ENCODE assay signal across 11 cellular contexts in genomic region chr10:132294196-132294520, GRCh38. TPM values are rescaled to one million over a fixed set of nuclear protein-coding genes. Genes with fewer than 3 reads are reported as not detected.
A peak's percentile ranks its signal among the peaks of the same experiment; 100 is the strongest.
DNase-seq lines count a peak whose midpoint lies in the region; ATAC-seq and TF ChIP-seq lines count a peak whose summit lies in the region.
"Had no signal": no experiment of that assay in that cellular context is flagged by ENCODE, and none has a peak within 500 bp of the region (broad histone marks: within the 10 kb centered on the region; RNA-seq: fewer than 3 reads in every experiment).

No MANE protein-coding gene starts in this region.

- H3K27ac Mint-ChIP-seq in endodermal cell: no peak overlapping the region
- peak overlapping the region; percentile 88 for H3K27ac Mint-ChIP-seq in neural crest cell (ENCODE audit: unreplicated experiment)

- 68% methylated on average over 9 of the region's 9 CpGs for WGBS in right cardiac atrium
- 84% methylated on average over 5 to 9 of the region's 9 CpGs for WGBS in endodermal cell (ENCODE audit: insufficient coverage in 1 of 2, insufficient read length in 1 of 2), 2 experiments

- H3K4me1 Mint-ChIP-seq in endodermal cell: no peaks in the 10 kb centered on the region
- peaks cover 19% of the 10 kb centered on the region for H3K4me1 Mint-ChIP-seq in neural crest cell

- H3K27ac ChIP-seq in left ventricle myocardium inferior (replicated peaks) (no peak overlapping the region), right cardiac atrium (ENCODE audit: low read length) (no peak overlapping the region), endodermal cell (ENCODE audit: low read depth, low read length) (no peak overlapping the region)
- H3K27ac ChIP-seq: GM23248 had no signal

- no peak for ATAC-seq in right cardiac atrium
- no peak for ATAC-seq in GM19395 (IDR thresholded peaks at IDR 0.05; ENCODE audit: unreplicated experiment)

- H3K4me3 ChIP-seq in left ventricle myocardium inferior (no peak overlapping the region), right cardiac atrium (ENCODE audit: low read length) (no peak overlapping the region), endodermal cell (ENCODE audit: low read length) (no peak overlapping the region)
- H3K4me3 ChIP-seq: GM23248 had no signal

- H3K4me3 Mint-ChIP-seq in endodermal cell (no peak overlapping the region), neural crest cell (no peak overlapping the region)

- no peaks in the 10 kb centered on the region for H3K36me3 Mint-ChIP-seq in endodermal cell (ENCODE audit: low read depth)
- H3K36me3 Mint-ChIP-seq in neural crest cell (ENCODE audit: low read depth): no peaks in the 10 kb centered on the region

- H3K27me3 ChIP-seq in left ventricle myocardium inferior (ENCODE audit: low read depth) (peaks cover 18% of the 10 kb centered on the region), right cardiac atrium (ENCODE audit: control insufficient read depth, insufficient read depth) (no peaks in the 10 kb centered on the region), endodermal cell (ENCODE audit: control insufficient read depth, insufficient read depth, low read length, poor library complexity, severe bottlenecking) (no peaks in the 10 kb centered on the region)

- DNase-seq in left ventricle myocardium inferior: peak; percentile 7
- no peak for DNase-seq in right cardiac atrium
- DNase-seq in endodermal cell: peak; percentile 51
- DNase-seq in neural crest cell (ENCODE audit: low read depth, low spot score): no peak
- no peak for DNase-seq in NCI-H2107 treated with DMSO at 0.1 percent for 48 hours (lab: John Stamatoyannopoulos, UW; ENCODE audit: unreplicated experiment)
- no peak for DNase-seq in AML-193 (lab: John Stamatoyannopoulos, UW)
- DNase-seq: DMS79 treated with DMSO at 0.1 percent for 48 hours, GM23248, KBM-7, NCI-H446 treated with DMSO at 0.1 percent for 48 hours had no signal

- H3K9ac ChIP-seq in endodermal cell (ENCODE audit: extremely low read depth, low read length, poor library complexity, severe bottlenecking): no peak overlapping the region
- H3K9ac ChIP-seq: GM23248 had no signal

- TF ChIP-seq CTCF in left ventricle myocardium inferior (IDR thresholded peaks at IDR 0.05; ENCODE audit: borderline replicate concordance): no peak
- TF ChIP-seq CTCF in endodermal cell (conservative IDR thresholded peaks at IDR 0.05): no peak
- no peak for TF ChIP-seq CTCF in neural crest cell (conservative IDR thresholded peaks at IDR 0.05)

- H3K36me3 ChIP-seq in left ventricle myocardium inferior: no peaks in the 10 kb centered on the region
- no peaks in the 10 kb centered on the region for H3K36me3 ChIP-seq in endodermal cell (ENCODE audit: control insufficient read depth, insufficient read depth, low read length)

- H3K9me3 Mint-ChIP-seq in endodermal cell (no peaks in the 10 kb centered on the region), neural crest cell (no peaks in the 10 kb centered on the region)

- H3K4me1 ChIP-seq in left ventricle myocardium inferior: peaks cover 9% of the 10 kb centered on the region
- no peaks in the 10 kb centered on the region for H3K4me1 ChIP-seq in right cardiac atrium (ENCODE audit: control insufficient read depth, insufficient read depth, low read length)
- no peaks in the 10 kb centered on the region for H3K4me1 ChIP-seq in endodermal cell (ENCODE audit: control insufficient read depth, insufficient read depth, low read length)

- intact Hi-C loops in left ventricle myocardium inferior (cut with micrococcal nuclease): no loop called here
- intact Hi-C loops in right cardiac atrium (cut with DNase I): no loop called here

- H3K9me3 ChIP-seq in left ventricle myocardium inferior (replicated peaks) (peaks cover 10% of the 10 kb centered on the region), right cardiac atrium (ENCODE audit: control insufficient read depth, low read length) (no peaks in the 10 kb centered on the region), endodermal cell (ENCODE audit: control insufficient read depth, low read length) (no peaks in the 10 kb centered on the region)

- H3K27me3 Mint-ChIP-seq in endodermal cell (ENCODE audit: insufficient read depth) (no peaks in the 10 kb centered on the region), neural crest cell (ENCODE audit: low read depth) (peaks cover 2% of the 10 kb centered on the region)

RNA-seq across cellular contexts. Expression of gene STK32C, which starts 13.6 kb away (rescaled TPM):
- 4.4 TPM for total RNA-seq in left ventricle myocardium inferior
- total RNA-seq in right cardiac atrium: 1 to 10 TPM; 5.7 to 7.3 (median 6.7) TPM
- polyA plus RNA-seq in right cardiac atrium: 6.9 TPM
- 1 to 10 TPM; 8.4 to 9.9 TPM for total RNA-seq in endodermal cell
- polyA plus RNA-seq in endodermal cell (2013, experiment 1 of 2): 20.9 TPM
- polyA plus RNA-seq in endodermal cell (2013, experiment 2 of 2): 18.8 TPM
- 19.6 and 21.9 TPM in 2 replicates for total RNA-seq in neural crest cell

RNA-seq across cellular contexts. Expression of gene LRRC27, which starts 37.8 kb away (rescaled TPM):
- total RNA-seq in left ventricle myocardium inferior: 3.8 TPM
- 1 to 10 TPM; 3.7 to 9.3 (median 6.8) TPM for total RNA-seq in right cardiac atrium
- polyA plus RNA-seq in right cardiac atrium: 5.4 TPM
- total RNA-seq in endodermal cell: 10 to 100 TPM; 10.3 to 14.6 TPM
- polyA plus RNA-seq in endodermal cell (2013, experiment 1 of 2): 12.8 TPM
- polyA plus RNA-seq in endodermal cell (2013, experiment 2 of 2): 12.3 TPM
- 18.3 and 21.9 TPM in 2 replicates for total RNA-seq in neural crest cell

Comparison
In these comparisons a context has a peak if more than half of its experiments do, and no peak if none do; other contexts are left out.
1. DNase-seq: peak in left ventricle myocardium inferior (single experiment) and endodermal cell (single experiment); none in right cardiac atrium (0 of 3), neural crest cell (single experiment), NCI-H2107 treated with DMSO at 0.1 percent for 48 hours (single experiment) and AML-193 (0 of 2).